8 cellular contexts compared by ENCODE assay signal in the genomic region with DNA sequence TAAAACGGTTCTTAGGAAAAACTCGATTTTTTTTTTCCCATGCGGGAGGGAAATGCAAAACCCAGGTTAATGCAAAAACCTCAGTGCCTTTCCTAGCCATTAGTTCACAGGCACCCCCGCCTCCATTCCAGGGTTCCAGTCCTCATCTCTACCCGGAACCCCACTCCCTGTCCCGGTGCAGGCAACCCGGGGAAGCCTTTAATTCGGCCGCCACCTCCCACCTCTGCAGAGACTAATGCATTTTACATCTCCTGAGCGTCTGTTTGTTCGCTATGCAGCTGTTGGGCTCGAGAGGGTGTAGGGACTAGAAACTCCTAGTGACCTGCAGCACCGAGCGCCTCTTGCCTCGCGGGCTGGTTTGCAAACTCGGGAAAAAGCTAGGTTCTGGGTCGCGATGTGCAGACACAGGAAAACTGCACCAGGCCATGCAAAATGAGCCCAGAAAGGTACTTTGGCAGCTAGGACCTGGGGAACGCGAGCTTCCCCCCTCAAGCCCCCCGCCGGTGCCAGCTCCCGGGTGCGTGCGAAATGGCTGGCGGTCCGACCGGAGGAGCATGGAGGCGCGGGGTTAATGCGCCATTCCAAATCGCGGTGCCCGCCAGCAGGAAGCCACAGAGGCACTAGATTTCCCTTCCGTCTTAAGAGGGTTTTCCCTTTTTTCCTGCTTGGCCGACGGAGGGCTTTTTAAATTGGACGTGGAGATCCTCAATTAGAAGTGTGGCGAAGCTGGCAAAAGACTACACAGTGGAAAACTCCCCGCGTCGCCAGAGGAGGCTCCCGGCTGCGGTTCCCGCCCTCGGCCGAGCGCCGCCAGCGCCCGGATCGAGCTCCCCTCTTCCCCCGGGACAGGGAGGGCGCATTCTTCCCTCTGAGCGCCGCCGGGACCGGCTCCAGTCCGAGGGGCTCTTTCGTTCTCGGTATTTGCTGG. TPM values are rescaled to one million over a fixed set of nuclear protein-coding genes. Genes with fewer than 3 reads are reported as not detected.
A peak's percentile ranks its signal among the peaks of the same experiment; 100 is the strongest.
DNase-seq lines count a peak whose midpoint lies in the region; ATAC-seq and TF ChIP-seq lines count a peak whose summit lies in the region.

No MANE protein-coding gene starts in this region.

- H3K36me3 ChIP-seq in ACC112 (ENCODE audit: insufficient read depth, low read length), result no peaks in the 10 kb centered on the region
- H3K36me3 ChIP-seq in HUES48 (ENCODE audit: control insufficient read depth, insufficient read depth, low read length), result no peaks in the 10 kb centered on the region
- no peaks in the 10 kb centered on the region for H3K36me3 ChIP-seq in mucosa of rectum (ENCODE audit: control insufficient read depth in 2 of 2, insufficient read depth in 2 of 2, low read length in 2 of 2)
- no peaks in the 10 kb centered on the region for H3K36me3 ChIP-seq in thyroid gland

- POLR2A ChIA-PET in T-cell (lab: Charles Lee), result no interaction called here

- peaks cover 20 to 33% (median 28%) of the 10 kb centered on the region in 3 donors for H3K4me1 Mint-ChIP-seq in T-cell

- peak overlapping the region; percentile 88 for H2AFZ ChIP-seq in ACC112 (ENCODE audit: low read length, unreplicated experiment)

- H3K27me3 ChIP-seq in ACC112 (ENCODE audit: insufficient read depth, low read length) (peaks cover 86% of the 10 kb centered on the region), HUES48 (ENCODE audit: control insufficient read depth, insufficient read depth, low read length) (peaks cover 100% of the 10 kb centered on the region), mucosa of rectum (ENCODE audit: control insufficient read depth in 2 of 2, insufficient read depth in 2 of 2, low read length in 2 of 2) (peaks cover 30 to 39% of the 10 kb centered on the region in 2 donors), thyroid gland (peaks cover 42% of the 10 kb centered on the region)

- H3K27ac ChIP-seq in ACC112 (ENCODE audit: low read depth, low read length), result no peak overlapping the region
- no peak overlapping the region for H3K27ac ChIP-seq in HUES48 (ENCODE audit: low read depth, low read length)
- H3K27ac ChIP-seq in mucosa of rectum (ENCODE audit: low read depth in 2 of 2, low read length in 2 of 2), result peak overlapping the region; percentile 48 to 60
- no peak overlapping the region for H3K27ac ChIP-seq in thyroid gland

- intact Hi-C loops in thyroid gland (cut with DNase I), result loop anchor here (5.0 kb wide), 1 partner anchor 356 kb away; no protein-coding TSS in a partner anchor

- H3K9me3 ChIP-seq in HUES48 (ENCODE audit: control insufficient read depth, insufficient read depth, low read length), result no peaks in the 10 kb centered on the region
- no peaks in the 10 kb centered on the region for H3K9me3 ChIP-seq in mucosa of rectum (ENCODE audit: control insufficient read depth in 2 of 2, low read length in 2 of 2)
- H3K9me3 ChIP-seq in thyroid gland, result no peaks in the 10 kb centered on the region

- H3K9ac ChIP-seq in HUES48 (ENCODE audit: low read depth, low read length) (peak overlapping the region; percentile 27; the same call in 1 of the 2 replicates), mucosa of rectum (ENCODE audit: low read depth in 1 of 2, low read length in 2 of 2) (no peak overlapping the region)

- CTCF ChIA-PET in T-cell (lab: Charles Lee), result interaction anchor here (0.5 to 0.6 kb wide), 3 partner anchors 362 to 1803 kb away, joined by 3 to 4 read pairs (median 4); no protein-coding TSS in a partner anchor

- DNase-seq in ecto neural progenitor cell (ENCODE audit: low spot score) (peak; percentile 69), NCI-H2227 treated with DMSO at 0.1 percent for 48 hours (lab: John Stamatoyannopoulos, UW) (no peak), thyroid gland (no peak), T-cell (no peak)

- H3K27ac Mint-ChIP-seq in T-cell, result no peak overlapping the region

- H3K4me1 ChIP-seq in ACC112 (ENCODE audit: control insufficient read depth, insufficient read depth, low read length, unreplicated experiment) (peaks cover 4% of the 10 kb centered on the region), HUES48 (ENCODE audit: control insufficient read depth, insufficient read depth, low read length) (peaks cover 47% of the 10 kb centered on the region), mucosa of rectum (ENCODE audit: control insufficient read depth in 2 of 2, insufficient read depth in 2 of 2, low read length in 2 of 2) (peaks cover 0 to 9% of the 10 kb centered on the region in 2 donors), thyroid gland (peaks cover 37% of the 10 kb centered on the region in 2 donors)

- H3K27me3 Mint-ChIP-seq in T-cell, result peaks cover 70 to 82% of the 10 kb centered on the region in 2 donors

- H3K4me3 Mint-ChIP-seq in T-cell, result peak overlapping the region in 1 of 3 donors; percentile 71

- WGBS in thyroid gland, 2 donors, result 7 to 9% methylated on average over 32 to 46 of the region's 62 CpGs

- H3K9me3 Mint-ChIP-seq in T-cell, result no peaks in the 10 kb centered on the region

- no peaks in the 10 kb centered on the region for H3K36me3 Mint-ChIP-seq in T-cell

- H3K4me3 ChIP-seq in ACC112 (ENCODE audit: low read depth, low read length) (peak overlapping the region; percentile 77), HUES48 (ENCODE audit: low read depth, low read length) (peak overlapping the region; percentile 60), mucosa of rectum (ENCODE audit: low read length in 2 of 2) (peak overlapping the region; percentile 37 to 61), thyroid gland (replicated peaks in 1 of 3) (peak overlapping the region in 1 of 3 donors; percentile 21)

- ATAC-seq in GM18502 (IDR thresholded peaks at IDR 0.05; ENCODE audit: poor library complexity, unreplicated experiment), result no peak
- ATAC-seq in T-cell (replicated peaks in 1 of 4), result no peak

- no peaks in the 10 kb centered on the region for H3K79me2 ChIP-seq in ACC112 (ENCODE audit: control insufficient read depth, insufficient read depth, low read length, unreplicated experiment)

- TF ChIP-seq POLR2A in thyroid gland (IDR thresholded peaks at IDR 0.05), result no peak

- TF ChIP-seq CTCF in thyroid gland (IDR thresholded peaks at IDR 0.05), result no peak

RNA-seq across cellular contexts. Expression of a gene that starts 3.4 kb away (rescaled TPM):
- not detected for total RNA-seq in thyroid gland
- not detected for total RNA-seq in T-cell

Comparison
In these comparisons a context has a peak if more than half of its experiments do, and no peak if none do; other contexts are left out.
1. H3K27ac ChIP-seq: peak in mucosa of rectum (2 of 2); none in ACC112 (single experiment), HUES48 (single experiment) and thyroid gland (0 of 3).